ENCODE assay signal across 8 cellular contexts in the genomic region with DNA sequence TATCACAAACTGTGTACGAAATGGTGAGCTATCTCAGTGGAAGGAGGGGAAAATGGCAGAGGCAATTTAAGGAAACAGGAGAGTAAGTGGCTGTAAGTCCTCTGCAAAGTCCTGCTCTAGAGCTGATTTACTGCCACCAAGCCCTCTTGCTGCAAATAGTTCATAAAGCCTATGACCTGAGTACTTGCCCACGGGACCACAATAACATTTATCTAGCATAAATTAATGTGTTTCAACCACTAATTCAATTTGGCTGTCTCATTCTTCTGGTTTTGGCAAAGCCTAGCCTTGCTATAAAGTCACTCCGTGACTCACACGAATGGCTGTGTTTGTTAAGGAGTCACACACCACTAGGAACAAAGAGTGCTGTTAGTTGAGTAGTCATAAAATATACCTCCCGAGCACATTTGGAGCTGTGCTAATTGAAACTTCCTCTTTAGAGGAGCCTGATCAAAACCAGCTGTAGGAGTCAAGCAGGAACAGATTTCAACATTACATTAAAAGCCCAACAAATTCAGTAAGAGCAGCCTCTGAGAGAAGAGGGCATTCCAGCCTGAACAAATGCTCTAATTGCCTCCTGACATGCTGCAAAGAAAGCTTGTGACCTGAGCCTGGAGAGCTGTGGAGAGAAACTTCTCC.
DNase-seq lines count a peak whose midpoint lies in the region; ATAC-seq, FAIRE-seq and TF ChIP-seq lines count a peak whose summit lies in the region.

No MANE protein-coding gene starts in this region.

- H3K4me1 ChIP-seq in ascending aorta (peaks cover 7 to 9% of the 10 kb centered on the region in 2 donors), iPS-18a (ENCODE audit: control insufficient read depth, low read depth, low read length) (peaks cover 26% of the 10 kb centered on the region), small intestine (ENCODE audit: control insufficient read depth in 2 of 2, insufficient read depth in 1 of 2, low read depth in 1 of 2, low read length in 1 of 2) (peaks cover 3 to 6% of the 10 kb centered on the region in 2 donors)

- TF ChIP-seq CTCF in ascending aorta (IDR thresholded peaks at IDR 0.05): no peak

- H3K9ac ChIP-seq in iPS-18a (ENCODE audit: low read length): peak overlapping the region; percentile 26

- peak; percentile 49 for FAIRE-seq in small intestine (lab: Jason Lieb, UNC)

- H3K9me3 ChIP-seq in ascending aorta (no peaks in the 10 kb centered on the region), iPS-18a (ENCODE audit: control insufficient read depth, low read depth, low read length) (no peaks in the 10 kb centered on the region), small intestine (ENCODE audit: control insufficient read depth, low read depth) (no peaks in the 10 kb centered on the region)

- no peak for ATAC-seq in stimulated activated naive CD8-positive, alpha-beta T cell treated with anti-CD3 and anti-CD28 coated beads, Interleukin-15, Interleukin-2, amounts not matched to agents 100 U/mL and 50 U/mL, for 24 hours

- intact Hi-C loops in ascending aorta (cut with DNase I): loop anchor here (2.0 to 10.0 kb wide), 4 partner anchors 74 to 970 kb away; partner anchors contain the start of gene ZNF608

- H3K4me3 ChIP-seq in ascending aorta (no peak overlapping the region), iPS-18a (ENCODE audit: low read length) (no peak overlapping the region), small intestine (ENCODE audit: low read depth in 1 of 2, low read length in 2 of 2) (no peak overlapping the region)

- DNase-seq in GM04504 (ENCODE audit: low read depth) (peak; percentile 98), NCI-H2081 (lab: John Stamatoyannopoulos, UW) (peak; percentile 87 to 99), ascending aorta (ENCODE audit: low spot score in 2 of 2) (peak; percentile 8 to 84), small intestine (peak; percentile 76), mesenteric fat pad (ENCODE audit: low spot score) (no peak), D341Med (ENCODE audit: low spot score) (no peak)
- no peak for DNase-seq in stimulated activated naive CD8-positive, alpha-beta T cell treated with anti-CD3 and anti-CD28 coated beads, Interleukin-15, Interleukin-2, amounts not matched to agents 100 U/mL and 50 U/mL, for 24 hours

- H3K27ac ChIP-seq in ascending aorta (peak overlapping the region; percentile 76 to 90), iPS-18a (ENCODE audit: low read length) (no peak overlapping the region), small intestine (ENCODE audit: low read depth in 1 of 2, low read length in 1 of 2) (peak overlapping the region in 1 of 2 donors; percentile 79)

- no peaks in the 10 kb centered on the region for H3K36me3 ChIP-seq in ascending aorta
- H3K36me3 ChIP-seq in iPS-18a (ENCODE audit: control insufficient read depth, low read depth, low read length): no peaks in the 10 kb centered on the region
- H3K36me3 ChIP-seq in small intestine (ENCODE audit: control insufficient read depth in 2 of 2, insufficient read depth in 2 of 2, low read length in 2 of 2): no peaks in the 10 kb centered on the region

- 2 to 12% (median 8%) methylated on average over 5 of the region's 5 CpGs for WGBS in small intestine, 3 donors

- H3K27me3 ChIP-seq in ascending aorta (no peaks in the 10 kb centered on the region), iPS-18a (ENCODE audit: control insufficient read depth, insufficient read depth, low read length) (no peaks in the 10 kb centered on the region), small intestine (ENCODE audit: control insufficient read depth in 2 of 2, insufficient read depth in 2 of 2, low read length in 2 of 2) (no peaks in the 10 kb centered on the region)

Comparison
In these comparisons a context has a peak if more than half of its experiments do, and no peak if none do; other contexts are left out.
1. DNase-seq: peak in GM04504 (single experiment), NCI-H2081 (2 of 2), ascending aorta (2 of 2) and small intestine (single experiment); none in stimulated activated naive CD8-positive, alpha-beta T cell treated with anti-CD3 and anti-CD28 coated beads, Interleukin-15, Interleukin-2, amounts not matched to agents 100 U/mL and 50 U/mL, for 24 hours (single experiment), mesenteric fat pad (single experiment) and D341Med (single experiment).